8 cellular contexts compared by ENCODE assay signal in the genomic region with DNA sequence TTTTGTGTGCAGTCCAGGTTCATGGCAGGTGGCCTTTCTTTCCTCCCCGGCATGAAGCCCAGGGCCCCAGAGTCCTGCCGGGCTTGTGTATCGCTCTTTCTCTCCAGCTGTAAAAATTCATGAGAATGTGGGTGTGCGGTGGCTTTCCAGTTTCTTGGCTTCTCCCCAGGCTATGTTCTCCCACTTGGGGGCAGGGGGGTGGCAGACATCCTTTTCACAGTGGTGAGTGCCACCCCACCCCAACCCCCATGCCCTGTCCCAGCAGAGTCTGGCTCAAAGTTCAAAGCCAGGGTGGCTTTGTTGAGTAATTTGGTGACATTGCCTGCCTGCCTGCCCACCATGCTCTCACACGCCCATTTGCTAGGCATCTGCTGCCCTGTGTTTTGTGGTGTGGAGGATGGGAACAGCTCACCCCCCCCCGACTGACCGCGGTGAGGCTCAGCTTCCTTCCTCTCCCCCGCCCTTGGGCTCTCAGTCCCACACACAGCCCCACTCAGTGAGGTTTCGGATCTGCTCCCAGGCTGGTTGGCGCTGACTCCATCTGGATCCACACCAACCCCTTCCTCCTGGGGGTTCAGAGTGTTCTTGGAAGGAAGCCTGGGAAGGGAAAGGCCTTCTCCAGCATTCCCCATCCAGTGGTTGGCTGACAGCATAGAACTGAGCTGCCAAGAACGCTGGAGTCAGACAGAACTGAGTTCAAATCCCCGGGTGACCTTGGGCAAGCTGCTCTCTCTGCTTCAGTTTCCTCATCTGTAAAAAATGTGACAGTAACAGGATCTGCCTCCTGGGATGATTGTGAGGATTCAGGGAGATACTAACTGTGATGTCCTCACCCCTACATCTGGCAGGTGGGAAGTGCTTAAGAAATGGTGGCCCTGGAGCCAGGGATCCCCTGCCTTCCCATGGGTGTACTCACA. TPM values are rescaled to one million over a fixed set of nuclear protein-coding genes. Genes with fewer than 3 reads are reported as not detected.
A peak's percentile ranks its signal among the peaks of the same experiment; 100 is the strongest.
DNase-seq lines count a peak whose midpoint lies in the region; ATAC-seq and TF ChIP-seq lines count a peak whose summit lies in the region.

No MANE protein-coding gene starts in this region.

- no peak for TF ChIP-seq CTCF in OCI-LY1 (IDR thresholded peaks at IDR 0.05; ENCODE audit: low read length)
- TF ChIP-seq CTCF in lung (IDR thresholded peaks at IDR 0.05; ENCODE audit: control extremely low read depth, extremely low read depth): no peak
- TF ChIP-seq CTCF in suprapubic skin (IDR thresholded peaks at IDR 0.05): no peak

- H3K27ac ChIP-seq in OCI-LY1 (ENCODE audit: low read depth, low read length, poor library complexity, severe bottlenecking): peak overlapping the region; percentile 61
- H3K27ac ChIP-seq in lung (ENCODE audit: low read depth in 1 of 2, low read length in 1 of 2): peak overlapping the region; percentile 73 to 84
- H3K27ac ChIP-seq in suprapubic skin: peak overlapping the region; percentile 91

- H3K79me2 ChIP-seq in OCI-LY1 (ENCODE audit: insufficient read depth, low read length): no peaks in the 10 kb centered on the region

- H3K36me3 ChIP-seq in OCI-LY1 (ENCODE audit: insufficient read depth, low read length) (no peaks in the 10 kb centered on the region; the same call in 1 of the 2 replicates), lung (ENCODE audit: control insufficient read depth in 2 of 2, insufficient read depth in 2 of 2, low read length in 2 of 2) (no peaks in the 10 kb centered on the region), suprapubic skin (no peaks in the 10 kb centered on the region)

- H3K9ac ChIP-seq in OCI-LY1 (ENCODE audit: low read length): peak overlapping the region; percentile 38; the same call in 1 of the 2 replicates

- TF ChIP-seq EP300 in suprapubic skin (IDR thresholded peaks at IDR 0.05): no peak

- H3K27me3 ChIP-seq in OCI-LY1 (ENCODE audit: insufficient read depth, low read length): no peaks in the 10 kb centered on the region
- no peaks in the 10 kb centered on the region for H3K27me3 ChIP-seq in lung (ENCODE audit: control insufficient read depth, insufficient read depth)
- H3K27me3 ChIP-seq in suprapubic skin: no peaks in the 10 kb centered on the region

- H3K4me1 ChIP-seq in OCI-LY1 (ENCODE audit: insufficient read depth, low read length, severe bottlenecking) (peaks cover 40% of the 10 kb centered on the region), lung (ENCODE audit: control insufficient read depth in 2 of 2, insufficient read depth in 2 of 2, low read length in 2 of 2) (peaks cover 15 to 37% of the 10 kb centered on the region in 2 donors), suprapubic skin (peaks cover 84% of the 10 kb centered on the region)

- WGBS in lung, 2 donors: 11 to 15% methylated on average over 13 of the region's 13 CpGs
- WGBS in suprapubic skin: 8% methylated on average over 10 of the region's 13 CpGs

- no peaks in the 10 kb centered on the region for H3F3A ChIP-seq in OCI-LY1 (ENCODE audit: insufficient read depth, low read length)

- ATAC-seq in GM18520 (IDR thresholded peaks at IDR 0.05; ENCODE audit: unreplicated experiment) (peak; percentile 27), HG02623 (IDR thresholded peaks at IDR 0.05; ENCODE audit: unreplicated experiment) (peak; percentile 36), lung (ENCODE audit: insufficient read depth, low FRiP score) (peak; percentile 80)

- H2AFZ ChIP-seq in OCI-LY1 (ENCODE audit: low read length): no peak overlapping the region

- H3K4me3 ChIP-seq in OCI-LY1 (ENCODE audit: low read depth, low read length, poor library complexity, severe bottlenecking) (peak overlapping the region; percentile 5), lung (no peak overlapping the region), suprapubic skin (peak overlapping the region; percentile 30)

- peak overlapping the region; percentile 53 for H3K4me2 ChIP-seq in OCI-LY1 (ENCODE audit: low read length)

- H3K9me3 ChIP-seq in OCI-LY1 (ENCODE audit: low read length) (no peaks in the 10 kb centered on the region), lung (ENCODE audit: control insufficient read depth in 2 of 2, insufficient read depth in 1 of 2, low read length in 1 of 2) (no peaks in the 10 kb centered on the region), suprapubic skin (no peaks in the 10 kb centered on the region)

- no peak for TF ChIP-seq POLR2A in suprapubic skin (IDR thresholded peaks at IDR 0.05)

- H4K20me1 ChIP-seq in OCI-LY1 (ENCODE audit: insufficient read depth, low read length): no peaks in the 10 kb centered on the region

- DNase-seq in dermis blood vessel endothelial cell (peak; percentile 98), lung (ENCODE audit: low spot score) (peak; percentile 86), suprapubic skin (ENCODE audit: low spot score in 2 of 2) (peak; percentile 96), kidney glomerular epithelial cell (lab: John Stamatoyannopoulos, UW) (no peak)
- no peak for DNase-seq in activated CD4-positive, alpha-beta T cell treated with anti-CD3 and anti-CD28 coated beads for 1 hour

- no peaks in the 10 kb centered on the region for H3K9me2 ChIP-seq in OCI-LY1 (ENCODE audit: low read depth, low read length)

RNA-seq across cellular contexts. Expression of gene CHD9, which starts 36.1 kb away (rescaled TPM):
- total RNA-seq in dermis blood vessel endothelial cell (51.1 and 95.0 TPM in 2 replicates), lung (100 to 1,000 TPM in 1 of 2 donors, 10 to 100 TPM in 1; 57.7 to 138 TPM), suprapubic skin (100 to 1,000 TPM in 1 of 4 donors, 10 to 100 TPM in 3; 56.6 to 129 (median 70.4) TPM)
- 10 to 100 TPM; 12.7 to 21.1 TPM for polyA plus RNA-seq in lung

RNA-seq across cellular contexts. Expression of gene CHD9NB, which starts 38.2 kb away (rescaled TPM):
- 0.65 and 1.9 TPM in 2 replicates for total RNA-seq in dermis blood vessel endothelial cell
- total RNA-seq in lung: 10 to 100 TPM; 33.0 to 34.8 TPM
- 10 to 100 TPM; 19.8 to 26.8 TPM for polyA plus RNA-seq in lung
- total RNA-seq in suprapubic skin: 10 to 100 TPM in 3 of 4 donors, 1 to 10 TPM in 1; 8.7 to 33.3 (median 17.0) TPM

Comparison
In these comparisons a context has a peak if more than half of its experiments do, and no peak if none do; other contexts are left out.
1. ATAC-seq: peak in every context shown above with its lines; median percentile 80 in lung; 36 in HG02623; 27 in GM18520.
2. DNase-seq: peak in dermis blood vessel endothelial cell (single experiment), lung (single experiment) and suprapubic skin (2 of 2); none in kidney glomerular epithelial cell (single experiment) and activated CD4-positive, alpha-beta T cell treated with anti-CD3 and anti-CD28 coated beads for 1 hour (single experiment).
3. Peak in every context shown above with its lines, with median percentiles within 50 percentile points of each other: H3K27ac ChIP-seq.